In genomic region chr11:11661356-11662040, GRCh38 we compare ENCODE assay signal across 11 cellular contexts. TPM values are rescaled to one million over a fixed set of nuclear protein-coding genes. Genes with fewer than 3 reads are reported as not detected.
DNase-seq lines count a peak whose midpoint lies in the region; ATAC-seq and TF ChIP-seq lines count a peak whose summit lies in the region.
"Had no signal": no experiment of that assay in that cellular context is flagged by ENCODE, and none has a peak within 500 bp of the region (broad histone marks: within the 10 kb centered on the region; RNA-seq: fewer than 3 reads in every experiment).

No MANE protein-coding gene starts in this region.

- no peak overlapping the region for H3K27ac ChIP-seq in foreskin keratinocyte

- ATAC-seq in foreskin keratinocyte: no peak
- no peak for ATAC-seq in HG02973 (IDR thresholded peaks at IDR 0.05; ENCODE audit: unreplicated experiment)
- ATAC-seq: CD8-positive, alpha-beta T cell had no signal

- TF ChIP-seq CTCF in foreskin keratinocyte (conservative IDR thresholded peaks at IDR 0.05): no peak

- H3K36me3 ChIP-seq in H7 (replicated peaks; ENCODE audit: control insufficient read depth, insufficient read depth, low read length): no peaks in the 10 kb centered on the region
- H3K36me3 ChIP-seq: BE2C had no signal

- H3K27me3 ChIP-seq in H7 (ENCODE audit: control insufficient read depth, insufficient read depth, low read length) (no peaks in the 10 kb centered on the region), foreskin keratinocyte (peaks cover 51% of the 10 kb centered on the region)
- H3K27me3 ChIP-seq: BE2C had no signal

- no peak overlapping the region for H3K4me3 ChIP-seq in H7 (ENCODE audit: insufficient read depth, low read depth, low read length)

- DNase-seq in H7 (peak; percentile 26), NCI-H1694 (lab: John Stamatoyannopoulos, UW) (peak; percentile 18), cerebellar nuclear complex (lab: John Stamatoyannopoulos, UW) (peak; percentile 64 to 89), left kidney (ENCODE audit: low read depth, low spot score) (peak; percentile 59), A172 (ENCODE audit: low spot score) (no peak), foreskin keratinocyte (no peak)
- DNase-seq: BE2C; CD8-positive, alpha-beta T cell; NCI-H1436; NK-92 treated with Interleukin-12 subunit alpha and Interleukin-12 subunit beta, amount 100 ng/mL, for 24 hours had no signal

- H3K4me1 ChIP-seq in foreskin keratinocyte: no peaks in the 10 kb centered on the region
- H3K4me1 ChIP-seq: BE2C had no signal

RNA-seq across cellular contexts. Expression of gene GALNT18, which starts 39.7 kb away (rescaled TPM):
- 1.9 and 2.5 TPM in 2 replicates for total RNA-seq in H7 (2014; rRNA removed; shearing (Covaris generic))
- 3.7 and 5.7 TPM in 2 replicates for total RNA-seq in A172 (2014; rRNA removed; shearing (Covaris generic))
- total RNA-seq in foreskin keratinocyte: 35.1 and 36.0 TPM in 2 replicates
- polyA plus RNA-seq in foreskin keratinocyte: 28.1 and 30.2 TPM in 2 replicates
- total RNA-seq: CD8-positive, alpha-beta T cell had no signal

Comparison
In these comparisons a context has a peak if more than half of its experiments do, and no peak if none do; other contexts are left out.
1. DNase-seq: peak in H7 (single experiment), NCI-H1694 (single experiment), cerebellar nuclear complex (2 of 2) and left kidney (single experiment); none in A172 (single experiment) and foreskin keratinocyte (0 of 2).